ENCODE assay signal across 1 cellular context in the genomic region with DNA sequence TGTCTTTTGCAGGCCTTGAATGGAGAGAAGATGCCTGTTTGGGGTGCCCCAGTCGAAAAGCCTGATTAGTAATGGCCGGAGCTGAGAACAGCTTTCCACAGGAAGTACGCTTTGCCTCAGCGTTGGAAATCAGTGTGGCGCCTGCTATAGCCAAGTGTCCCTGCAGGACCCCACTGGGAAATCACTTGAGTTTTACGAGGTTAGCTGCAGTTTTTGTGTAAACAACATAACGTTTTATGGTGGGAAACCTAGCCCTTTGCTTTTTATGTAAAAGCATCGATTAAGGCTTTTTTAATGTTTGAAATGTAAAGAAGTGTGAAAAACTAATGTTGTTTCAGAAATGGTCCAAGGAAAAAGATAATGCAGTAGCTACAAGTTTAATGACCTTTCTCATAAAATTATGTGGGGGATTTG.
TF ChIP-seq lines count a peak whose summit lies in the region.

No MANE protein-coding gene starts in this region.

TF ChIP-seq in HEK293, 187 proteins besides CTCF, POLR2A, EP300 and RAD21 (continued from another document):
- peak; percentile 97 for TF ChIP-seq GFI1B (tag by site-specific recombination; IDR thresholded peaks at IDR 0.05)
- TF ChIP-seq ZBTB21 (tag by site-specific recombination; IDR thresholded peaks at IDR 0.05), result peak; percentile 37; the same call in 1 of the 2 replicates
- TF ChIP-seq ZIC2 (tag by site-specific recombination; IDR thresholded peaks at IDR 0.05), result peak; percentile 98
- TF ChIP-seq, protein P1, sequence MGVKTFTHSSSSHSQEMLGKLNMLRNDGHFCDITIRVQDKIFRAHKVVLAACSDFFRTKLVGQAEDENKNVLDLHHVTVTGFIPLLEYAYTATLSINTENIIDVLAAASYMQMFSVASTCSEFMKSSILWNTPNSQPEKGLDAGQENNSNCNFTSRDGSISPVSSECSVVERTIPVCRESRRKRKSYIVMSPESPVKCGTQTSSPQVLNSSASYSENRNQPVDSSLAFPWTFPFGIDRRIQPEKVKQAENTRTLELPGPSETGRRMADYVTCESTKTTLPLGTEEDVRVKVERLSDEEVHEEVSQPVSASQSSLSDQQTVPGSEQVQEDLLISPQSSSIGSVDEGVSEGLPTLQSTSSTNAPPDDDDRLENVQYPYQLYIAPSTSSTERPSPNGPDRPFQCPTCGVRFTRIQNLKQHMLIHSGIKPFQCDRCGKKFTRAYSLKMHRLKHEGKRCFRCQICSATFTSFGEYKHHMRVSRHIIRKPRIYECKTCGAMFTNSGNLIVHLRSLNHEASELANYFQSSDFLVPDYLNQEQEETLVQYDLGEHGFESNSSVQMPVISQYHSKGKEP (tag by site-specific recombination; IDR thresholded peaks at IDR 0.05), result peak; percentile 98
- no peak for TF ChIP-seq ZNF19 (tag by site-specific recombination; IDR thresholded peaks at IDR 0.05; ENCODE audit: low read depth)
- TF ChIP-seq, protein P2, sequence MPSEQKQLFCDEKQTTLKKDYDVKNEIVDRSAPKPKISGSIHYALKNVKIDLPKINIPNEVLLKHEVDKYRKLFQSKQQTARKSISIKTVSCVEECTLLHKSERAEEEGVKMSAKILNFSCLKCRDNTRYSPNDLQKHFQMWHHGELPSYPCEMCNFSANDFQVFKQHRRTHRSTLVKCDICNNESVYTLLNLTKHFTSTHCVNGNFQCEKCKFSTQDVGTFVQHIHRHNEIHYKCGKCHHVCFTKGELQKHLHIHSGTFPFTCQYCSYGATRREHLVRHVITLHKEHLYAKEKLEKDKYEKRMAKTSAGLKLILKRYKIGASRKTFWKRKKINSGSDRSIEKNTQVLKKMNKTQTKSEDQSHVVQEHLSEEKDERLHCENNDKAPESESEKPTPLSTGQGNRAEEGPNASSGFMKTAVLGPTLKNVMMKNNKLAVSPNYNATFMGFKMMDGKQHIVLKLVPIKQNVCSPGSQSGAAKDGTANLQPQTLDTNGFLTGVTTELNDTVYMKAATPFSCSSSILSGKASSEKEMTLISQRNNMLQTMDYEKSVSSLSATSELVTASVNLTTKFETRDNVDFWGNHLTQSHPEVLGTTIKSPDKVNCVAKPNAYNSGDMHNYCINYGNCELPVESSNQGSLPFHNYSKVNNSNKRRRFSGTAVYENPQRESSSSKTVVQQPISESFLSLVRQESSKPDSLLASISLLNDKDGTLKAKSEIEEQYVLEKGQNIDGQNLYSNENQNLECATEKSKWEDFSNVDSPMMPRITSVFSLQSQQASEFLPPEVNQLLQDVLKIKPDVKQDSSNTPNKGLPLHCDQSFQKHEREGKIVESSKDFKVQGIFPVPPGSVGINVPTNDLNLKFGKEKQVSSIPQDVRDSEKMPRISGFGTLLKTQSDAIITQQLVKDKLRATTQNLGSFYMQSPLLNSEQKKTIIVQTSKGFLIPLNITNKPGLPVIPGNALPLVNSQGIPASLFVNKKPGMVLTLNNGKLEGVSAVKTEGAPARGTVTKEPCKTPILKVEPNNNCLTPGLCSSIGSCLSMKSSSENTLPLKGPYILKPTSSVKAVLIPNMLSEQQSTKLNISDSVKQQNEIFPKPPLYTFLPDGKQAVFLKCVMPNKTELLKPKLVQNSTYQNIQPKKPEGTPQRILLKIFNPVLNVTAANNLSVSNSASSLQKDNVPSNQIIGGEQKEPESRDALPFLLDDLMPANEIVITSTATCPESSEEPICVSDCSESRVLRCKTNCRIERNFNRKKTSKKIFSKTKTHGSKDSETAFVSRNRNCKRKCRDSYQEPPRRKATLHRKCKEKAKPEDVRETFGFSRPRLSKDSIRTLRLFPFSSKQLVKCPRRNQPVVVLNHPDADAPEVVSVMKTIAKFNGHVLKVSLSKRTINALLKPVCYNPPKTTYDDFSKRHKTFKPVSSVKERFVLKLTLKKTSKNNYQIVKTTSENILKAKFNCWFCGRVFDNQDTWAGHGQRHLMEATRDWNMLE (tag by site-specific recombination; conservative IDR thresholded peaks at IDR 0.05; ENCODE audit: low read depth), result peak; percentile 39; the same call in 1 of the 2 replicates
- TF ChIP-seq SP7 (tag by site-specific recombination; IDR thresholded peaks at IDR 0.05), result peak; percentile 82
- TF ChIP-seq ZNF394 (tag by site-specific recombination; IDR thresholded peaks at IDR 0.05; ENCODE audit: borderline replicate concordance), result peak; percentile 28; the same call in 1 of the 2 replicates
- TF ChIP-seq ZNF692 (tag by site-specific recombination; IDR thresholded peaks at IDR 0.05), result peak; percentile 58
TF ChIP-seq in HEK293: peak in this region for 70.
